8 cellular contexts compared by ENCODE assay signal in genomic region chr15:67101981-67102929, GRCh38. TPM values are rescaled to one million over a fixed set of nuclear protein-coding genes. Genes with fewer than 3 reads are reported as not detected.
DNase-seq lines count a peak whose midpoint lies in the region; ATAC-seq and TF ChIP-seq lines count a peak whose summit lies in the region.

No MANE protein-coding gene starts in this region.

- peaks cover 64% of the 10 kb centered on the region for H3K36me3 ChIP-seq in brain microvascular endothelial cell (replicated peaks)

- DNase-seq in AG08395 (ENCODE audit: low spot score) (peak; percentile 27), NCI-H82 (lab: John Stamatoyannopoulos, UW) (peak; percentile 75), brain microvascular endothelial cell (peak; percentile 61), hypothalamus (lab: John Stamatoyannopoulos, UW) (no peak), NCI-H2029 (lab: John Stamatoyannopoulos, UW) (no peak), occipital lobe (lab: John Stamatoyannopoulos, UW) (no peak)
- DNase-seq in stimulated activated CD8-positive, alpha-beta memory T cell treated with anti-CD3 and anti-CD28 coated beads, Interleukin-4, amount 100 ng/mL, for 48 hours: peak; percentile 70

- H3K27me3 ChIP-seq in brain microvascular endothelial cell (replicated peaks): no peaks in the 10 kb centered on the region

- peak overlapping the region; percentile 99 for H3K27ac ChIP-seq in brain microvascular endothelial cell

- no peak for TF ChIP-seq CTCF in brain microvascular endothelial cell (IDR thresholded peaks at IDR 0.05; ENCODE audit: low read depth, low read length, missing control alignments)

- ATAC-seq in GM21423 (IDR thresholded peaks at IDR 0.05; ENCODE audit: unreplicated experiment): peak; percentile 48

- no peak overlapping the region for H3K4me3 ChIP-seq in brain microvascular endothelial cell (ENCODE audit: low read depth, low read length)

- in situ Hi-C loops in brain microvascular endothelial cell (cut with HindIII; ENCODE audit: low pct_ligation_motif_present, low sequenced_read_pairs): no loop called here

RNA-seq across cellular contexts. Expression of gene SMAD3, which starts 36.9 kb away (rescaled TPM):
- 2.5 TPM for total RNA-seq in occipital lobe

Comparison
In these comparisons a context has a peak if more than half of its experiments do, and no peak if none do; other contexts are left out.
1. DNase-seq: peak in AG08395 (single experiment), NCI-H82 (single experiment), brain microvascular endothelial cell (single experiment) and stimulated activated CD8-positive, alpha-beta memory T cell treated with anti-CD3 and anti-CD28 coated beads, Interleukin-4, amount 100 ng/mL, for 48 hours (single experiment); none in hypothalamus (0 of 51), NCI-H2029 (single experiment) and occipital lobe (single experiment).